Comparison of ENCODE assay signal across 21 cellular contexts in genomic region chr16:31016018-31016417, GRCh38. TPM values are rescaled to one million over a fixed set of nuclear protein-coding genes. Genes with fewer than 3 reads are reported as not detected.
A peak's percentile ranks its signal among the peaks of the same experiment; 100 is the strongest.
DNase-seq lines count a peak whose midpoint lies in the region; ATAC-seq and TF ChIP-seq lines count a peak whose summit lies in the region.
"Had no signal": no experiment of that assay in that cellular context is flagged by ENCODE, and none has a peak within 500 bp of the region (broad histone marks: within the 10 kb centered on the region; RNA-seq: fewer than 3 reads in every experiment).

No MANE protein-coding gene starts in this region.

- peaks cover 10% of the 10 kb centered on the region for H3K27me3 ChIP-seq in RWPE2 (ENCODE audit: insufficient read depth, poor library complexity, severe bottlenecking)

- H3K4me3 ChIP-seq in RWPE2 (ENCODE audit: severe bottlenecking) (no peak overlapping the region), fibroblast of villous mesenchyme (ENCODE audit: low read depth, low read length) (no peak overlapping the region)
- H3K4me3 ChIP-seq: cardiac muscle cell, GM23248, PC-9, upper lobe of left lung had no signal

- no peaks in the 10 kb centered on the region for H3K4me1 ChIP-seq in RWPE2 (ENCODE audit: insufficient read depth, poor library complexity, severe bottlenecking)
- H3K4me1 ChIP-seq: upper lobe of left lung had no signal

- H3K9me3 ChIP-seq in RWPE2 (ENCODE audit: severe bottlenecking): no peaks in the 10 kb centered on the region
- H3K9me3 ChIP-seq: upper lobe of left lung had no signal

- ATAC-seq in RWPE2 (ENCODE audit: low read depth) (peak; percentile 41; the same call in 1 of the 3 replicates), GM21576 (IDR thresholded peaks at IDR 0.05; ENCODE audit: unreplicated experiment) (no peak), HG03025 (IDR thresholded peaks at IDR 0.05; ENCODE audit: low FRiP score, unreplicated experiment) (no peak)
- no peak for ATAC-seq in stimulated activated naive CD8-positive, alpha-beta T cell treated with anti-CD3 and anti-CD28 coated beads, Interleukin-15, Interleukin-2, amounts not matched to agents 100 U/mL and 50 U/mL, for 24 hours
- ATAC-seq: activated naive CD8-positive, alpha-beta T cell treated with anti-CD3 and anti-CD28 coated beads, Interleukin-2, amount 50 U/mL, for 24 hours had no signal

- peak; percentile 40 for DNase-seq in DMS 273 (lab: John Stamatoyannopoulos, UW; ENCODE audit: unreplicated experiment)
- DNase-seq in DMS 273 treated with DMSO at 0.1 percent for 48 hours (lab: John Stamatoyannopoulos, UW): no peak
- no peak for DNase-seq in RWPE2 (ENCODE audit: low spot score)
- DNase-seq in fibroblast of villous mesenchyme (ENCODE audit: low read depth): no peak
- peak; percentile 55 for DNase-seq in renal cortical epithelial cell (ENCODE audit: low read depth)
- no peak for DNase-seq in stimulated activated naive CD8-positive, alpha-beta T cell treated with anti-CD3 and anti-CD28 coated beads, Interleukin-15, Interleukin-2, amounts not matched to agents 100 U/mL and 50 U/mL, for 24 hours
- DNase-seq: activated CD8-positive, alpha-beta memory T cell treated with anti-CD3 and anti-CD28 coated beads for 24 hours; activated naive CD8-positive, alpha-beta T cell treated with anti-CD3 and anti-CD28 coated beads, Interleukin-2, amount 50 U/mL, for 24 hours; DMS79 treated with DMSO at 0.1 percent for 48 hours; effector CD8-positive, alpha-beta T cell; GM23248; MM.1S; NCI-H187 treated with DMSO at 0.1 percent for 48 hours; PC-9; stimulated activated CD4-positive, alpha-beta T cell treated with anti-CD3 and anti-CD28 coated beads, Interleukin-15, amount 100 ng/mL, for 24 hours; stimulated activated naive CD4-positive, alpha-beta T cell treated with Interleukin-2 at 50 U/mL for 16 hours; upper lobe of left lung had no signal

- peak; percentile 6 for TF ChIP-seq CTCF in RWPE2 (IDR thresholded peaks at IDR 0.05; ENCODE audit: poor library complexity, severe bottlenecking)
- peak; percentile 8 for TF ChIP-seq CTCF in fibroblast of villous mesenchyme (IDR thresholded peaks at IDR 0.05; ENCODE audit: insufficient read depth, low read depth, low read length)

- no peaks in the 10 kb centered on the region for H3K36me3 ChIP-seq in RWPE2 (ENCODE audit: low read depth)
- H3K36me3 ChIP-seq: cardiac muscle cell, upper lobe of left lung had no signal

- no peak overlapping the region for H3K27ac ChIP-seq in RWPE2 (ENCODE audit: poor library complexity, severe bottlenecking)
- H3K27ac ChIP-seq: 22Rv1, cardiac muscle cell, GM23248, PC-9, upper lobe of left lung had no signal

RNA-seq across cellular contexts. Expression of gene STX1B, which starts 5.6 kb away (rescaled TPM):
- total RNA-seq in fibroblast of villous mesenchyme (2.2 and 2.6 TPM in 2 replicates), renal cortical epithelial cell (0.80 TPM in 1 of 2 replicates, not detected in the other)

RNA-seq across cellular contexts. Expression of gene STX4, which starts 17.3 kb away (rescaled TPM):
- total RNA-seq in fibroblast of villous mesenchyme (15.5 and 24.2 TPM in 2 replicates), renal cortical epithelial cell (24.5 and 35.0 TPM in 2 replicates)

RNA-seq across cellular contexts. Expression of gene HSD3B7, which starts 31.0 kb away (rescaled TPM):
- 24.8 and 26.8 TPM in 2 replicates for total RNA-seq in fibroblast of villous mesenchyme
- 49.9 and 82.7 TPM in 2 replicates for total RNA-seq in renal cortical epithelial cell

RNA-seq across cellular contexts. Expression of gene ZNF668, which starts 58.0 kb away (rescaled TPM):
- total RNA-seq in fibroblast of villous mesenchyme (16.0 and 27.1 TPM in 2 replicates), renal cortical epithelial cell (7.7 and 9.0 TPM in 2 replicates)

RNA-seq across cellular contexts. Expression of gene ZNF646, which starts 58.2 kb away (rescaled TPM):
- total RNA-seq in fibroblast of villous mesenchyme (13.4 and 15.8 TPM in 2 replicates), renal cortical epithelial cell (6.6 and 22.4 TPM in 2 replicates)

Comparison
In these comparisons a context has a peak if more than half of its experiments do, and no peak if none do; other contexts are left out.
1. DNase-seq: peak in DMS 273 (single experiment) and renal cortical epithelial cell (single experiment); none in DMS 273 treated with DMSO at 0.1 percent for 48 hours (single experiment), RWPE2 (single experiment), fibroblast of villous mesenchyme (single experiment) and stimulated activated naive CD8-positive, alpha-beta T cell treated with anti-CD3 and anti-CD28 coated beads, Interleukin-15, Interleukin-2, amounts not matched to agents 100 U/mL and 50 U/mL, for 24 hours (single experiment).